In the genomic region with DNA sequence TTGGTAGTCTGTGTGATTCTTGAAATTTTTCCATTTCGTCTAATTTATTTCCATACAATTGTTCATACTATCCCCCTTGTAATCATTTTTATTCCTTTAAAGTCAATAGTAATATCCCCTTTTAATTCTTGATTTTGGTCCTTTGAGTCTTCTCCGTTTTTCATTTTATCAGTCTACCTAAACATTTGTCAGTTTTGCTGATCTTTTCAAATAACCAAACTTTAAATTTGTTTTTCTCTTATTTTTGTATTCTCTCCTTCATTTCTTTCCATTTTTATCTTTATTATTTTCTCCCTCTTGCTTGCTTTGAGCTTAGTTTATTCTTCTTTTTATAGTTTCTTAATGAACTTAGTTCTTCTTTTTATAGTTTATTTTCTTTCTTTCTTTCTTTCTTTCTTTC, we compare ENCODE assay signal across 26 cellular contexts. TPM values are rescaled to one million over a fixed set of nuclear protein-coding genes. Genes with fewer than 3 reads are reported as not detected.
DNase-seq lines count a peak whose midpoint lies in the region; ATAC-seq, FAIRE-seq and TF ChIP-seq lines count a peak whose summit lies in the region.
"Had no signal": no experiment of that assay in that cellular context is flagged by ENCODE, and none has a peak within 500 bp of the region (broad histone marks: within the 10 kb centered on the region; RNA-seq: fewer than 3 reads in every experiment).

No MANE protein-coding gene starts in this region.

- H4K20me1 ChIP-seq in K562 (replicated peaks; ENCODE audit: control insufficient read depth, insufficient read depth, low read length): no peaks in the 10 kb centered on the region

- DNase-seq in activated naive CD4-positive, alpha-beta T cell treated with Interleukin-2 at 50 U/mL for 16 hours: no peak
- DNase-seq in K562 (ENCODE audit: extremely low read depth in 1 of 4, low spot score in 3 of 4) (no peak), AG08395 (ENCODE audit: low spot score) (no peak), DMS153 treated with DMSO at 0.1 percent for 48 hours (lab: John Stamatoyannopoulos, UW; ENCODE audit: unreplicated experiment) (no peak)
- no peak for DNase-seq in stimulated activated effector memory CD8-positive, alpha-beta T cell treated with anti-CD3 and anti-CD28 coated beads, Interleukin-12 subunit alpha, Interleukin-12 subunit beta, amount 100 ng/mL, for 72 hours (ENCODE audit: low spot score in 2 of 2)
- DNase-seq: DMS53, Karpas-422, NCI-H1092, NCI-H1417 treated with DMSO at 0.1 percent for 48 hours, NCI-H187, NCI-H2081 treated with DMSO at 0.1 percent for 48 hours, NCI-H2171, NCI-H226, NCI-H510A, NCI-H69, Right ventricle myocardium superior, RPMI8226 had no signal

- no peaks in the 10 kb centered on the region for H3K27me3 ChIP-seq in K562 (ENCODE audit: control insufficient read depth in 2 of 2, insufficient read depth in 2 of 2, low read length in 2 of 2)
- H3K27me3 ChIP-seq: SJSA1 had no signal

- no peak overlapping the region for H3K27ac ChIP-seq in K562 (ENCODE audit: extremely low read depth, low read depth, low read length)
- H3K27ac ChIP-seq: SJSA1 had no signal

- no TSS peak for BruUV-seq in K562 (replicated peaks; lab: Mats Ljungman, UMichigan)

- no peaks in the 10 kb centered on the region for H3K9me3 Mint-ChIP-seq in activated naive CD4-positive, alpha-beta T cell treated with anti-CD3 and anti-CD28 coated beads, Interleukin-2, amount 50 U/mL, for 24 hours
- peaks cover 7% of the 10 kb centered on the region for H3K9me3 Mint-ChIP-seq in stimulated activated effector memory CD8-positive, alpha-beta T cell treated with anti-CD3 and anti-CD28 coated beads, Interleukin-12 subunit alpha, Interleukin-12 subunit beta, amount 100 ng/mL, for 72 hours

- no peaks in the 10 kb centered on the region for H3K9me1 ChIP-seq in K562 (ENCODE audit: control insufficient read depth, insufficient read depth, low read length)

- no peak for TF ChIP-seq CTCF in K562 (IDR thresholded peaks at IDR 0.05 in 2 of 3, conservative IDR thresholded peaks at IDR 0.05 in 1 of 3; ENCODE audit: insufficient read depth in 2 of 3, low read depth in 1 of 3, low read length in 3 of 3)

- TF ChIP-seq EP300 in K562 (IDR thresholded peaks at IDR 0.05; ENCODE audit: low read length): no peak

- no peak overlapping the region for H3K4me3 ChIP-seq in K562
- H3K4me3 ChIP-seq: SJSA1 had no signal

- peak; percentile 63 for FAIRE-seq in TTC549 (lab: Jason Lieb, UNC)
- FAIRE-seq in K562 (lab: Jason Lieb, UNC): no peak
- FAIRE-seq: D721Med, H54 had no signal

- 0 out of 2 replicates have a peak, but pooled peaks cover 3% of the 10 kb centered on the region for H3K9me3 ChIP-seq in K562 (replicated peaks; ENCODE audit: control insufficient read depth, insufficient read depth, low read depth, low read length)
- H3K9me3 ChIP-seq: SJSA1 had no signal

- peaks cover 12% of the 10 kb centered on the region for H3K36me3 Mint-ChIP-seq in activated naive CD4-positive, alpha-beta T cell treated with anti-CD3 and anti-CD28 coated beads, Interleukin-2, amount 50 U/mL, for 24 hours
- no peaks in the 10 kb centered on the region for H3K36me3 Mint-ChIP-seq in stimulated activated effector memory CD8-positive, alpha-beta T cell treated with anti-CD3 and anti-CD28 coated beads, Interleukin-12 subunit alpha, Interleukin-12 subunit beta, amount 100 ng/mL, for 72 hours

- TF ChIP-seq POLR2A in K562 (conservative IDR thresholded peaks at IDR 0.05): no peak

- peaks cover 71% of the 10 kb centered on the region for H3K4me1 Mint-ChIP-seq in activated naive CD4-positive, alpha-beta T cell treated with anti-CD3 and anti-CD28 coated beads, Interleukin-2, amount 50 U/mL, for 24 hours
- peaks cover 60% of the 10 kb centered on the region for H3K4me1 Mint-ChIP-seq in stimulated activated effector memory CD8-positive, alpha-beta T cell treated with anti-CD3 and anti-CD28 coated beads, Interleukin-12 subunit alpha, Interleukin-12 subunit beta, amount 100 ng/mL, for 72 hours

- H2AFZ ChIP-seq in K562 (ENCODE audit: low read depth, low read length): no peak overlapping the region

- H3K27ac Mint-ChIP-seq in activated naive CD4-positive, alpha-beta T cell treated with anti-CD3 and anti-CD28 coated beads, Interleukin-2, amount 50 U/mL, for 24 hours: peak overlapping the region; percentile 81
- H3K27ac Mint-ChIP-seq in stimulated activated effector memory CD8-positive, alpha-beta T cell treated with anti-CD3 and anti-CD28 coated beads, Interleukin-12 subunit alpha, Interleukin-12 subunit beta, amount 100 ng/mL, for 72 hours: no peak overlapping the region

- ATAC-seq in K562: no peak
- no peak for ATAC-seq in stimulated activated effector memory CD8-positive, alpha-beta T cell treated with anti-CD3 and anti-CD28 coated beads, Interleukin-12 subunit alpha, Interleukin-12 subunit beta, amount 100 ng/mL, for 72 hours

- H3K4me2 ChIP-seq in K562 (ENCODE audit: insufficient read depth, low read length): no peak overlapping the region

- in situ Hi-C loops in K562 (cut with MboI): no loop called here

- H3K79me2 ChIP-seq in K562 (ENCODE audit: control insufficient read depth, insufficient read depth, low read length): no peaks in the 10 kb centered on the region

- CTCF ChIA-PET in K562 (lab: Yijun Ruan, JAX; ENCODE audit: low intra/inter-chr PET ratio): no interaction called here

- peaks cover 3 to 26% of the 10 kb centered on the region in 2 experiments; a peak in 4 of 5 replicates for H3K4me1 ChIP-seq in K562 (replicated peaks in 1 of 2; ENCODE audit: control insufficient read depth in 2 of 2, insufficient read depth in 2 of 2, low read length in 2 of 2)
- H3K4me1 ChIP-seq: SJSA1 had no signal

- no peak overlapping the region for H3K4me3 Mint-ChIP-seq in activated naive CD4-positive, alpha-beta T cell treated with anti-CD3 and anti-CD28 coated beads, Interleukin-2, amount 50 U/mL, for 24 hours
- H3K4me3 Mint-ChIP-seq in stimulated activated effector memory CD8-positive, alpha-beta T cell treated with anti-CD3 and anti-CD28 coated beads, Interleukin-12 subunit alpha, Interleukin-12 subunit beta, amount 100 ng/mL, for 72 hours: peak overlapping the region; percentile 7

- no peak for TF ChIP-seq RAD21 in K562 (CRISPR knock-in tag; conservative IDR thresholded peaks at IDR 0.05 in 1 of 2, IDR thresholded peaks at IDR 0.05 in 1 of 2)

- intact Hi-C loops in K562 (cut with micrococcal nuclease): loop anchor here (5.0 kb wide), 2 partner anchors 41 to 126 kb away; no protein-coding TSS in a partner anchor

- no peak overlapping the region for H3K9ac ChIP-seq in K562 (ENCODE audit: insufficient read depth in 1 of 2, low read depth in 2 of 2, low read length in 2 of 2)

- H3K36me3 ChIP-seq in K562 (ENCODE audit: control insufficient read depth, insufficient read depth, low read length): no peaks in the 10 kb centered on the region
- H3K36me3 ChIP-seq: SJSA1 had no signal

- POLR2A ChIA-PET in K562 (lab: Yijun Ruan, JAX): no interaction called here

- 81% methylated on average over 2 of the region's 2 CpGs for WGBS in K562 (ENCODE audit: insufficient coverage, low coverage, missing lambda C conversion rate)

- H3K27me3 Mint-ChIP-seq in activated naive CD4-positive, alpha-beta T cell treated with anti-CD3 and anti-CD28 coated beads, Interleukin-2, amount 50 U/mL, for 24 hours: no peaks in the 10 kb centered on the region

TF ChIP-seq in K562, 482 proteins besides CTCF, POLR2A, EP300 and RAD21 (continues in another document):
- TF ChIP-seq SRSF7 (optimal IDR thresholded peaks at IDR 0.05; ENCODE audit: low read depth, low read length) (no peak), ZNF316 (IDR thresholded peaks at IDR 0.05) (peak; percentile 90), CXXC5 (CRISPR knock-in tag; IDR thresholded peaks at IDR 0.05) (no peak)

RNA-seq across cellular contexts. Expression of a gene that starts 21.1 kb away (rescaled TPM):
- not detected in 2 replicates for total RNA-seq in K562 (2011; cell fraction: chromatin; rRNA removed; ENCODE audit: low replicate concordance)
- total RNA-seq in K562 (2011; cell fraction: nucleolus; rRNA removed): not detected in 2 replicates
- not detected in 2 replicates for total RNA-seq in K562 (2011; cell fraction: nucleoplasm; rRNA removed)
- total RNA-seq in K562 (2014; rRNA removed) (not detected in 2 replicates), K562 (2014; rRNA removed; fragmentation: Illumina TruSeq; extraction: Trizol) (not detected in 2 replicates), K562 (2015; rRNA removed; fragmentation: Illumina TruSeq; extraction: Trizol) (0.04 and 0.15 TPM in 2 replicates), K562 (2021) (0.11 and 0.22 TPM in 2 replicates)
- polyA plus RNA-seq in K562 (2011; rRNA removed) (not detected in 2 replicates), K562 (2014; fragmentation: Illumina TruSeq; extraction: Trizol) (0.08 TPM in 1 of 2 replicates, not detected in the other), K562 (2014; fragmentation: Nextera tagmentation; extraction: Ambion mirVana) (under 1 TPM; 0.04 to 0.13 TPM), K562 (2014; rRNA removed) (0.17 TPM in 1 of 2 replicates, not detected in the other)
- polyA plus RNA-seq in K562 (2011; cell fraction: cytosol; rRNA removed): not detected in 2 replicates
- not detected in 2 replicates for polyA plus RNA-seq in K562 (2011; cell fraction: nucleus; rRNA removed)
- 0.10 and 0.66 TPM in 2 replicates for polyA plus RNA-seq in K562 (2012)
- polyA minus RNA-seq in K562 (2011; rRNA and poly(A)+ RNA removed): not detected in 2 replicates
- polyA minus RNA-seq in K562 (2011; cell fraction: cytosol; rRNA and poly(A)+ RNA removed): not detected in 2 replicates
- not detected in 2 replicates for polyA minus RNA-seq in K562 (2011; cell fraction: nucleus; rRNA and poly(A)+ RNA removed)
- total RNA-seq: Daoy, G401, HT-29, SJSA1 had no signal
- polyA plus RNA-seq: BJ had no signal

RNA-seq across cellular contexts. Expression of a gene that starts 43.7 kb away (rescaled TPM):
- total RNA-seq in K562 (2011; cell fraction: chromatin; rRNA removed; ENCODE audit: low replicate concordance): not detected in 2 replicates
- not detected in 2 replicates for total RNA-seq in K562 (2011; cell fraction: nucleolus; rRNA removed)
- total RNA-seq in K562 (2011; cell fraction: nucleoplasm; rRNA removed): not detected in 2 replicates
- total RNA-seq in K562 (2014; rRNA removed): 0.53 TPM in 1 of 2 replicates, not detected in the other
- total RNA-seq in K562 (2014; rRNA removed; fragmentation: Illumina TruSeq; extraction: Trizol): 0.11 and 0.38 TPM in 2 replicates
- total RNA-seq in K562 (2015; rRNA removed; fragmentation: Illumina TruSeq; extraction: Trizol): 0.40 and 0.94 TPM in 2 replicates
- 0.42 and 0.65 TPM in 2 replicates for total RNA-seq in K562 (2021)
- polyA plus RNA-seq in K562 (2011; rRNA removed): not detected in 2 replicates
- 0.06 TPM in 1 of 2 replicates, not detected in the other for polyA plus RNA-seq in K562 (2011; cell fraction: cytosol; rRNA removed)
- polyA plus RNA-seq in K562 (2011; cell fraction: nucleus; rRNA removed): not detected in 2 replicates
- polyA plus RNA-seq in K562 (2012): 0.26 and 2.0 TPM in 2 replicates
- polyA plus RNA-seq in K562 (2014; fragmentation: Illumina TruSeq; extraction: Trizol): 0.10 and 0.24 TPM in 2 replicates
- polyA plus RNA-seq in K562 (2014; fragmentation: Nextera tagmentation; extraction: Ambion mirVana): under 1 TPM in 1 of 2 experiments, not detected in 1; 0.27 TPM
- polyA plus RNA-seq in K562 (2014; rRNA removed): 0.18 and 0.30 TPM in 2 replicates
- polyA minus RNA-seq in K562 (2011; rRNA and poly(A)+ RNA removed): 0.27 TPM in 1 of 2 replicates, not detected in the other
- polyA minus RNA-seq in K562 (2011; cell fraction: cytosol; rRNA and poly(A)+ RNA removed): not detected in 2 replicates
- polyA minus RNA-seq in K562 (2011; cell fraction: nucleus; rRNA and poly(A)+ RNA removed): not detected in 2 replicates
- total RNA-seq: Daoy, G401, HT-29, SJSA1 had no signal
- polyA plus RNA-seq: BJ had no signal
